ENCODE assay signal across 9 cellular contexts in genomic region chr11:68002575-68002942, GRCh38. TPM values are rescaled to one million over a fixed set of nuclear protein-coding genes. Genes with fewer than 3 reads are reported as not detected.
A peak's percentile ranks its signal among the peaks of the same experiment; 100 is the strongest.
DNase-seq lines count a peak whose midpoint lies in the region; ATAC-seq and TF ChIP-seq lines count a peak whose summit lies in the region.
"Had no signal": no experiment of that assay in that cellular context is flagged by ENCODE, and none has a peak within 500 bp of the region (broad histone marks: within the 10 kb centered on the region; RNA-seq: fewer than 3 reads in every experiment).

No MANE protein-coding gene starts in this region.

- no peak for DNase-seq in activated naive CD8-positive, alpha-beta T cell treated with anti-CD3 and anti-CD28 coated beads, Interleukin-2, amount 50 U/mL, for 24 hours
- DNase-seq in osteoblast (ENCODE audit: insufficient read length, low spot score, missing footprints) (peak; percentile 45), NCI-H524 (lab: John Stamatoyannopoulos, UW) (no peak), NCI-H1105 treated with DMSO at 0.1 percent for 48 hours (lab: John Stamatoyannopoulos, UW) (no peak), retina (no peak)

- no peak for TF ChIP-seq CTCF in osteoblast (IDR thresholded peaks at IDR 0.05; ENCODE audit: extremely low read depth, low read depth, low read length)

- peak overlapping the region; percentile 78 for H3K4me3 Mint-ChIP-seq in activated naive CD8-positive, alpha-beta T cell treated with anti-CD3 and anti-CD28 coated beads, Interleukin-2, amount 50 U/mL, for 24 hours

- no peaks in the 10 kb centered on the region for H3K27me3 ChIP-seq in osteoblast (ENCODE audit: insufficient read depth, low read length)
- H3K27me3 ChIP-seq: SJSA1 had no signal

- ATAC-seq in GM18909 (IDR thresholded peaks at IDR 0.05; ENCODE audit: poor library complexity, unreplicated experiment) (peak; percentile 18), HG03139 (IDR thresholded peaks at IDR 0.05; ENCODE audit: unreplicated experiment) (peak; percentile 19), HG02588 (IDR thresholded peaks at IDR 0.05; ENCODE audit: unreplicated experiment) (no peak)
- no peak for ATAC-seq in activated naive CD8-positive, alpha-beta T cell treated with anti-CD3 and anti-CD28 coated beads, Interleukin-2, amount 50 U/mL, for 24 hours

- no peak overlapping the region for H3K4me2 ChIP-seq in osteoblast (ENCODE audit: insufficient read depth, low read length)

- H3K27me3 Mint-ChIP-seq in activated naive CD8-positive, alpha-beta T cell treated with anti-CD3 and anti-CD28 coated beads, Interleukin-2, amount 50 U/mL, for 24 hours: no peaks in the 10 kb centered on the region

- H2AFZ ChIP-seq in osteoblast (ENCODE audit: low read length): no peak overlapping the region

- no peaks in the 10 kb centered on the region for H3K9me3 Mint-ChIP-seq in activated naive CD8-positive, alpha-beta T cell treated with anti-CD3 and anti-CD28 coated beads, Interleukin-2, amount 50 U/mL, for 24 hours

- no peaks in the 10 kb centered on the region for H3K36me3 Mint-ChIP-seq in activated naive CD8-positive, alpha-beta T cell treated with anti-CD3 and anti-CD28 coated beads, Interleukin-2, amount 50 U/mL, for 24 hours (ENCODE audit: low read depth)

- no peak overlapping the region for H3K4me3 ChIP-seq in osteoblast (ENCODE audit: insufficient read depth, low read length)

- H3K36me3 ChIP-seq in osteoblast (ENCODE audit: insufficient read depth, low read length): no peaks in the 10 kb centered on the region

- H3K79me2 ChIP-seq in osteoblast (ENCODE audit: insufficient read depth, low read length): no peaks in the 10 kb centered on the region

- peaks cover 31% of the 10 kb centered on the region for H3K4me1 Mint-ChIP-seq in activated naive CD8-positive, alpha-beta T cell treated with anti-CD3 and anti-CD28 coated beads, Interleukin-2, amount 50 U/mL, for 24 hours

- no peaks in the 10 kb centered on the region for H4K20me1 ChIP-seq in osteoblast (ENCODE audit: insufficient read depth, low read length)

- peak overlapping the region; percentile 61 for H3K27ac Mint-ChIP-seq in activated naive CD8-positive, alpha-beta T cell treated with anti-CD3 and anti-CD28 coated beads, Interleukin-2, amount 50 U/mL, for 24 hours

- peaks cover 3% of the 10 kb centered on the region for H3K4me1 ChIP-seq in osteoblast (ENCODE audit: insufficient read depth, low read length)

- no peaks in the 10 kb centered on the region for H3K9me3 ChIP-seq in osteoblast (ENCODE audit: low read depth, low read length)
- H3K9me3 ChIP-seq: SJSA1 had no signal

- no peak overlapping the region for H3K27ac ChIP-seq in osteoblast (ENCODE audit: low read depth, low read length)
- H3K27ac ChIP-seq: SJSA1 had no signal

RNA-seq across cellular contexts. Expression of gene UNC93B1, which starts 1.3 kb away (rescaled TPM):
- total RNA-seq in osteoblast: 36.5 and 39.8 TPM in 2 replicates

RNA-seq across cellular contexts. Expression of gene ALDH3B1, which starts 7.6 kb away (rescaled TPM):
- total RNA-seq in osteoblast: 59.5 and 63.0 TPM in 2 replicates

RNA-seq across cellular contexts. Expression of gene NDUFS8, which starts 27.9 kb away (rescaled TPM):
- total RNA-seq in osteoblast: 60.7 and 73.1 TPM in 2 replicates

RNA-seq across cellular contexts. Expression of gene TCIRG1, which starts 36.3 kb away (rescaled TPM):
- total RNA-seq in osteoblast: 85.4 and 87.5 TPM in 2 replicates

Comparison
In these comparisons a context has a peak if more than half of its experiments do, and no peak if none do; other contexts are left out.
1. ATAC-seq: peak in GM18909 (single experiment) and HG03139 (single experiment); none in activated naive CD8-positive, alpha-beta T cell treated with anti-CD3 and anti-CD28 coated beads, Interleukin-2, amount 50 U/mL, for 24 hours (single experiment) and HG02588 (single experiment).